Comparison of ENCODE assay signal across 1 cellular context in the genomic region with DNA sequence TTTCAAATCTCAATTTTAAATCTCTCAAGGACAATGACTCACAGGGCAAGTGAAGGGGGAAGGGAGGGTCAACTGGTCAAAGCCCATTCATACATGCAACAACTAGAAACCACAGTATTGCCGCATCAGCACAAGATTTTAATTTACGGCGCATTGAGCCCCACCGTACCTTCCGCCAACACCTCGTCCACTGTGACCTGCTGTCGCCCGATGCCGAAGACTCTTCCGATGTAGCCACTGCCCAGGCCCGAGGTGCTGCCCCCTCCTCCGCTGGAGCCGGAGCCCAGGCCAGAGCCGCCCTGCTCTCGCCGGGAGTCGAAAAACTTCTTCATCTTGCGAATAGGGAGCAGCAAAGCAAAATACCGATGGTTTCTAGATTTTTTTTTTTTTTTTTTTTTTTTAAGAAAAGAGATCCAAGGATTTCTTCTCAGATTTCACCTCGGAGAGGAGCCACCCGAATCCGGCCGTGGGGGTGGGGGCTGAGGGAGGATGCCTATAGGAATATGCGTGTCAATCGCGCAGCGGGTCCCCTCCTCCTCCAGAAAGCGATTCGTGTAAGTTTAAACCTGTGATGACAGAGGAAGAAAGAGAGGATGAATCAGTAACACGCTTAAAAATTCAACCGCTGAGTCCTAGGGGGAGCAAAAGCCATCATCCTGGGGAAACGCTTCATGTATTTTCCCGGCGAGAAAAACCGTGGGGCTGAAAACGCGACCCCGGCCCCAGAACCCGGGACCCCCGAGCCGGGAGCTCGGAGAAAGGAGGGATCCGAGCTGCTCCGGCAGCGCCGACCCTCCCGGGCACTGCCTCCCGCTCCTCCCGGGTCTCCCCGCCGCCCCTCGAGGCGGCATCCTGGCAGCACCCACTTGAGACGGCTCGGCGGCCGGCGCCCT.
TF ChIP-seq lines count a peak whose summit lies in the region.

No MANE protein-coding gene starts in this region.

TF ChIP-seq in HepG2, 621 proteins besides CTCF, POLR2A, EP300 and RAD21 (continued from another document):
- TF ChIP-seq FOXP1 (IDR thresholded peaks at IDR 0.05) = no peak
- no peak for TF ChIP-seq FOXP1 (CRISPR knock-in tag; IDR thresholded peaks at IDR 0.05)
